20 cellular contexts compared by ENCODE assay signal in genomic region chr14:38391334-38391733, GRCh38.
A peak's percentile ranks its signal among the peaks of the same experiment; 100 is the strongest.
DNase-seq lines count a peak whose midpoint lies in the region; ATAC-seq and TF ChIP-seq lines count a peak whose summit lies in the region.
"Had no signal": no experiment of that assay in that cellular context is flagged by ENCODE, and none has a peak within 500 bp of the region (broad histone marks: within the 10 kb centered on the region; RNA-seq: fewer than 3 reads in every experiment).

No MANE protein-coding gene starts in this region.

- no peak overlapping the region for H3K27ac Mint-ChIP-seq in endothelial cell (ENCODE audit: unreplicated experiment)
- H3K27ac Mint-ChIP-seq in activated T-cell treated with anti-CD3 and anti-CD28 coated beads, Interleukin-2, amount 50 U/mL, for 24 hours = no peak overlapping the region
- H3K27ac Mint-ChIP-seq: endodermal cell; mesothelial cell of epicardium; stimulated activated naive B cell treated with anti-CD40 and anti-IgM and Interleukin-4, amounts not matched to agents 10 μg/mL and 1 μg/mL and 100 μg/mL, for 72 hours had no signal

- H3K4me1 Mint-ChIP-seq in endothelial cell (ENCODE audit: unreplicated experiment) = peaks cover 10% of the 10 kb centered on the region
- H3K4me1 Mint-ChIP-seq in activated T-cell treated with anti-CD3 and anti-CD28 coated beads, Interleukin-2, amount 50 U/mL, for 24 hours (ENCODE audit: low read depth) = no peaks in the 10 kb centered on the region
- H3K4me1 Mint-ChIP-seq: mesothelial cell of epicardium; stimulated activated naive B cell treated with anti-CD40 and anti-IgM and Interleukin-4, amounts not matched to agents 10 μg/mL and 1 μg/mL and 100 μg/mL, for 72 hours had no signal

- no peaks in the 10 kb centered on the region for H3K36me3 ChIP-seq in BLaER1 treated with 17β-estradiol and CSF1 and Interleukin-3, amounts not matched to agents 10 nM and 100 nM
- no peaks in the 10 kb centered on the region for H3K36me3 ChIP-seq in adipocyte (ENCODE audit: control insufficient read depth, insufficient read depth, low read length, severe bottlenecking)
- H3K36me3 ChIP-seq: breast epithelium, sigmoid colon had no signal

- H3K4me1 ChIP-seq in BLaER1 treated with 17β-estradiol and CSF1 and Interleukin-3, amounts not matched to agents 10 nM and 100 nM = peaks cover 8 to 11% (median 10%) of the 10 kb centered on the region in 10 experiments; a peak in 19 of 20 replicates
- H3K4me1 ChIP-seq in adipocyte (ENCODE audit: control insufficient read depth, insufficient read depth, low read length) = peaks cover 9% of the 10 kb centered on the region
- H3K4me1 ChIP-seq: breast epithelium had no signal

- DNase-seq in H4 (ENCODE audit: low spot score) = peak; percentile 7
- peak; percentile 49 for DNase-seq in adipocyte (ENCODE audit: low read depth)
- peak; percentile 77 for DNase-seq in iris pigment epithelial cell (ENCODE audit: low read depth)
- DNase-seq in endothelial cell (ENCODE audit: low spot score) = no peak
- DNase-seq in globus pallidus (ENCODE audit: low spot score) = no peak
- DNase-seq in activated T-cell treated with anti-CD3 and anti-CD28 coated beads, Interleukin-2, amount 50 U/mL, for 24 hours = no peak
- DNase-seq: activated CD4-positive, CD25-positive, alpha-beta regulatory T cell; endodermal cell; glutamatergic neuron; Kasumi-1; NCI-H187; NCI-H526; sigmoid colon; stimulated activated naive B cell treated with anti-CD40 and anti-IgM and Interleukin-4, amounts not matched to agents 10 μg/mL and 1 μg/mL and 100 μg/mL, for 72 hours; T-helper 1 cell had no signal

- H3K4me3 Mint-ChIP-seq in endothelial cell (ENCODE audit: unreplicated experiment) = no peak overlapping the region
- no peak overlapping the region for H3K4me3 Mint-ChIP-seq in activated T-cell treated with anti-CD3 and anti-CD28 coated beads, Interleukin-2, amount 50 U/mL, for 24 hours
- H3K4me3 Mint-ChIP-seq: endodermal cell; mesothelial cell of epicardium; stimulated activated naive B cell treated with anti-CD40 and anti-IgM and Interleukin-4, amounts not matched to agents 10 μg/mL and 1 μg/mL and 100 μg/mL, for 72 hours had no signal

- peak overlapping the region; percentile 5 to 56 (median 47); a peak in 21 of 22 replicates for H3K4me2 ChIP-seq in BLaER1 treated with 17β-estradiol and CSF1 and Interleukin-3, amounts not matched to agents 10 nM and 100 nM

- no peaks in the 10 kb centered on the region for H3K27me3 Mint-ChIP-seq in endothelial cell (ENCODE audit: unreplicated experiment)
- H3K27me3 Mint-ChIP-seq in activated T-cell treated with anti-CD3 and anti-CD28 coated beads, Interleukin-2, amount 50 U/mL, for 24 hours = no peaks in the 10 kb centered on the region
- H3K27me3 Mint-ChIP-seq: stimulated activated naive B cell treated with anti-CD40 and anti-IgM and Interleukin-4, amounts not matched to agents 10 μg/mL and 1 μg/mL and 100 μg/mL, for 72 hours had no signal

- no peaks in the 10 kb centered on the region for H4K20me1 ChIP-seq in BLaER1 treated with 17β-estradiol and CSF1 and Interleukin-3, amounts not matched to agents 10 nM and 100 nM

- no peak overlapping the region for H3K4me3 ChIP-seq in BLaER1 treated with 17β-estradiol and CSF1 and Interleukin-3, amounts not matched to agents 10 nM and 100 nM
- no peak overlapping the region for H3K4me3 ChIP-seq in adipocyte (ENCODE audit: low read length)
- H3K4me3 ChIP-seq: breast epithelium, sigmoid colon had no signal

- no peaks in the 10 kb centered on the region for H3K36me3 Mint-ChIP-seq in endothelial cell (ENCODE audit: low read depth, unreplicated experiment)
- H3K36me3 Mint-ChIP-seq in activated T-cell treated with anti-CD3 and anti-CD28 coated beads, Interleukin-2, amount 50 U/mL, for 24 hours (ENCODE audit: low read depth) = no peaks in the 10 kb centered on the region
- H3K36me3 Mint-ChIP-seq: mesothelial cell of epicardium; stimulated activated naive B cell treated with anti-CD40 and anti-IgM and Interleukin-4, amounts not matched to agents 10 μg/mL and 1 μg/mL and 100 μg/mL, for 72 hours had no signal

- no peak for ATAC-seq in GM21619 (IDR thresholded peaks at IDR 0.05; ENCODE audit: unreplicated experiment)
- ATAC-seq: HCT116; stimulated activated naive B cell treated with anti-CD40 and anti-IgM and Interleukin-4, amounts not matched to agents 10 μg/mL and 1 μg/mL and 100 μg/mL, for 72 hours had no signal

- no peaks in the 10 kb centered on the region for H3K9me3 ChIP-seq in BLaER1 treated with 17β-estradiol and CSF1 and Interleukin-3, amounts not matched to agents 10 nM and 100 nM (replicated peaks in 1 of 11)
- H3K9me3 ChIP-seq in adipocyte (ENCODE audit: control insufficient read depth, low read length) = no peaks in the 10 kb centered on the region
- H3K9me3 ChIP-seq: breast epithelium, sigmoid colon had no signal

- H3K27ac ChIP-seq in BLaER1 treated with 17β-estradiol and CSF1 and Interleukin-3, amounts not matched to agents 10 nM and 100 nM = no peak overlapping the region
- H3K27ac ChIP-seq: breast epithelium, sigmoid colon had no signal

- H3K27me3 ChIP-seq in BLaER1 treated with 17β-estradiol and CSF1 and Interleukin-3, amounts not matched to agents 10 nM and 100 nM = no peaks in the 10 kb centered on the region
- H3K27me3 ChIP-seq in adipocyte (replicated peaks; ENCODE audit: control insufficient read depth, insufficient read depth, low read length) = no peaks in the 10 kb centered on the region
- H3K27me3 ChIP-seq: breast epithelium, sigmoid colon had no signal

- H3K9ac ChIP-seq in BLaER1 treated with 17β-estradiol and CSF1 and Interleukin-3, amounts not matched to agents 10 nM and 100 nM = no peak overlapping the region
- H3K9ac ChIP-seq in adipocyte (ENCODE audit: low read length) = no peak overlapping the region

- no peak for TF ChIP-seq CTCF in endothelial cell (IDR thresholded peaks at IDR 0.05; ENCODE audit: unreplicated experiment)

- no peaks in the 10 kb centered on the region for H3K9me3 Mint-ChIP-seq in endothelial cell (ENCODE audit: unreplicated experiment)
- no peaks in the 10 kb centered on the region for H3K9me3 Mint-ChIP-seq in activated T-cell treated with anti-CD3 and anti-CD28 coated beads, Interleukin-2, amount 50 U/mL, for 24 hours
- H3K9me3 Mint-ChIP-seq: endodermal cell, mesothelial cell of epicardium had no signal

Comparison
In these comparisons a context has a peak if more than half of its experiments do, and no peak if none do; other contexts are left out.
1. DNase-seq: peak in H4 (single experiment), adipocyte (single experiment) and iris pigment epithelial cell (single experiment); none in endothelial cell (single experiment), globus pallidus (single experiment) and activated T-cell treated with anti-CD3 and anti-CD28 coated beads, Interleukin-2, amount 50 U/mL, for 24 hours (single experiment).